ENCODE assay signal across 1 cellular context in genomic region chr2:33525666-33526065, GRCh38.
TF ChIP-seq lines count a peak whose summit lies in the region.

No MANE protein-coding gene starts in this region.

TF ChIP-seq in K562, 482 proteins besides CTCF, POLR2A, EP300 and RAD21:
- TF ChIP-seq PRDM10 (IDR thresholded peaks at IDR 0.05; ENCODE audit: partially characterized antibody) = peak; percentile 37
- no peak for TF ChIP-seq SMAD3 (CRISPR knock-in tag; conservative IDR thresholded peaks at IDR 0.05)
- no peak for TF ChIP-seq LARP7 (IDR thresholded peaks at IDR 0.05)
